18 cellular contexts compared by ENCODE assay signal in the genomic region with DNA sequence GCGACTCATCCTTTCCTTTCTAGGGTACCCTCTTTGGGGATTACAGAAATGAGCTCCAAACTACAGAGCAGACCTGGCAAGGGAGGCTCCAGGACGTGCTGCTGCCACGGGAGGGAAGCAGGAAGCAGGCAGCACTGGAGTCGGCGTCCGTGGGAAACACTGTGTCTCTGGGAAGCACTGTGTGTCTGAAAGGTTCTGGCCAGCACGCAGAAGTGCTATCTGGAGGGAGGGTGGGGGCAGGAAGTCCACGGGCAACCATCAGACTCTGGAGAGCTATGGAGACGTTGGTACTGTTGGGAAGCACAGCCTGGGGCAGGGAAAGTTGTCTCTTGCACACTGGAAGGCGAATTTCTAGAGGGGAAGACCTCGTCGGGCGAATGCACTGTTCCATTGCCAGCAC.
"Had no signal": no experiment of that assay in that cellular context is flagged by ENCODE, and none has a peak within 500 bp of the region (broad histone marks: within the 10 kb centered on the region; RNA-seq: fewer than 3 reads in every experiment).

No MANE protein-coding gene starts in this region.

- H3K9me3 ChIP-seq: body of pancreas, heart right ventricle, upper lobe of right lung had no signal

- H3K27me3 Mint-ChIP-seq: activated naive CD8-positive, alpha-beta T cell treated with anti-CD3 and anti-CD28 coated beads for 36 hours; activated T-helper 17 cell treated with anti-CD3 and anti-CD28 coated beads, Interleukin-2, amount 50 U/mL, for 72 hours had no signal

- DNase-seq: activated CD4-positive, alpha-beta T cell treated with anti-CD3 and anti-CD28 coated beads, Interleukin-2, amount 50 U/mL, for 48 hours; activated naive CD4-positive, alpha-beta T cell; activated naive CD8-positive, alpha-beta T cell treated with anti-CD3 and anti-CD28 coated beads for 36 hours; body of pancreas; central memory CD4-positive, alpha-beta T cell; heart right ventricle; left colon; stimulated activated CD4-positive, alpha-beta T cell treated with anti-CD3 and anti-CD28 coated beads, Interleukin-12 subunit alpha, Interleukin-12 subunit beta, amount 100 ng/mL, for 4 hours; stimulated activated CD4-positive, alpha-beta T cell treated with anti-CD3 and anti-CD28 coated beads, Interleukin-1b, Interleukin-23, amount 100 ng/mL, for 48 hours; stimulated activated CD8-positive, alpha-beta memory T cell treated with anti-CD3 and anti-CD28 coated beads, Interleukin-4, amount 100 ng/mL, for 48 hours; stimulated activated naive CD4-positive, alpha-beta T cell; upper lobe of right lung; WERI-Rb-1 had no signal

- H3K27ac Mint-ChIP-seq: activated naive CD8-positive, alpha-beta T cell treated with anti-CD3 and anti-CD28 coated beads for 36 hours; activated T-helper 17 cell treated with anti-CD3 and anti-CD28 coated beads, Interleukin-2, amount 50 U/mL, for 72 hours had no signal

- H3K4me1 Mint-ChIP-seq: activated T-helper 17 cell treated with anti-CD3 and anti-CD28 coated beads, Interleukin-2, amount 50 U/mL, for 72 hours had no signal

- FAIRE-seq: endometrium had no signal

- H3K27ac ChIP-seq: body of pancreas, coronary artery, heart right ventricle, parathyroid adenoma, upper lobe of right lung, WERI-Rb-1 had no signal

- H3K4me3 ChIP-seq: body of pancreas, coronary artery, heart right ventricle, upper lobe of right lung had no signal

- H3K4me3 Mint-ChIP-seq: activated naive CD8-positive, alpha-beta T cell treated with anti-CD3 and anti-CD28 coated beads for 36 hours; activated T-helper 17 cell treated with anti-CD3 and anti-CD28 coated beads, Interleukin-2, amount 50 U/mL, for 72 hours had no signal

- H3K9me3 Mint-ChIP-seq: activated naive CD8-positive, alpha-beta T cell treated with anti-CD3 and anti-CD28 coated beads for 36 hours; activated T-helper 17 cell treated with anti-CD3 and anti-CD28 coated beads, Interleukin-2, amount 50 U/mL, for 72 hours had no signal

- H3K36me3 ChIP-seq: heart right ventricle, upper lobe of right lung, WERI-Rb-1 had no signal

- H3K9ac ChIP-seq: parathyroid adenoma had no signal

- H3K27me3 ChIP-seq: body of pancreas, upper lobe of right lung had no signal

- H3K4me1 ChIP-seq: heart right ventricle, parathyroid adenoma, upper lobe of right lung had no signal

- ATAC-seq: activated T-helper 17 cell treated with anti-CD3 and anti-CD28 coated beads, Interleukin-2, amount 50 U/mL, for 72 hours; body of pancreas; esophagus mucosa; left colon; upper lobe of right lung had no signal

- H3K36me3 Mint-ChIP-seq: activated naive CD8-positive, alpha-beta T cell treated with anti-CD3 and anti-CD28 coated beads for 36 hours had no signal
